In genomic region chr15:29822685-29823459, GRCh38 we compare ENCODE assay signal across 8 cellular contexts. TPM values are rescaled to one million over a fixed set of nuclear protein-coding genes. Genes with fewer than 3 reads are reported as not detected.
DNase-seq lines count a peak whose midpoint lies in the region; ATAC-seq and TF ChIP-seq lines count a peak whose summit lies in the region.

No MANE protein-coding gene starts in this region.

- ATAC-seq in foreskin keratinocyte, result peak; percentile 49
- no peak for ATAC-seq in natural killer cell treated with Interleukin-12 subunit alpha and Interleukin-12 subunit beta and Interleukin-15 and Interleukin-18, amount 100 ng/mL, for 72 hours

- no peak overlapping the region for H2AFZ ChIP-seq in OCI-LY7 (ENCODE audit: low read length)

- peaks cover 7% of the 10 kb centered on the region; the same call in 1 of the 2 replicates for H4K20me1 ChIP-seq in OCI-LY7 (ENCODE audit: insufficient read depth, low read length)

- H3K9me3 ChIP-seq in WERI-Rb-1 (ENCODE audit: severe bottlenecking) (no peaks in the 10 kb centered on the region), OCI-LY7 (ENCODE audit: low read length) (no peaks in the 10 kb centered on the region)

- H3K9me2 ChIP-seq in OCI-LY7 (ENCODE audit: insufficient read depth, low read length), result no peaks in the 10 kb centered on the region

- H3K27me3 ChIP-seq in H7 (ENCODE audit: control insufficient read depth, insufficient read depth, low read length), result peaks cover 4% of the 10 kb centered on the region; the same call in 1 of the 2 replicates
- H3K27me3 ChIP-seq in WERI-Rb-1 (ENCODE audit: insufficient read depth, low read depth, severe bottlenecking), result no peaks in the 10 kb centered on the region
- no peaks in the 10 kb centered on the region for H3K27me3 ChIP-seq in foreskin keratinocyte

- H3K4me2 ChIP-seq in OCI-LY7 (ENCODE audit: low read length), result no peak overlapping the region

- H3K4me3 Mint-ChIP-seq in natural killer cell treated with Interleukin-12 subunit alpha and Interleukin-12 subunit beta and Interleukin-15 and Interleukin-18, amount 100 ng/mL, for 72 hours, result peak overlapping the region; percentile 35

- POLR2A ChIA-PET in AG04449 (lab: Yijun Ruan, JAX) (interaction anchor here (0.8 to 1.1 kb wide), 2 partner anchors 12 to 13 kb away, joined by 3 read pairs; no protein-coding TSS in a partner anchor), OCI-LY7 (lab: Charles Lee) (no interaction called here)

- peaks cover 14 to 18% of the 10 kb centered on the region in 2 donors for H3K4me1 Mint-ChIP-seq in natural killer cell treated with Interleukin-12 subunit alpha and Interleukin-12 subunit beta and Interleukin-15 and Interleukin-18, amount 100 ng/mL, for 72 hours (ENCODE audit: low read depth in 2 of 2)

- H3K4me3 ChIP-seq in AG04449 (ENCODE audit: low read depth, low read length) (peak overlapping the region; percentile 75), H7 (ENCODE audit: insufficient read depth, low read depth, low read length) (peak overlapping the region; percentile 77), WERI-Rb-1 (ENCODE audit: low read depth, low read length) (peak overlapping the region; percentile 57), OCI-LY7 (ENCODE audit: low read depth, low read length, poor library complexity, severe bottlenecking) (no peak overlapping the region)

- H3K79me2 ChIP-seq in OCI-LY7 (ENCODE audit: insufficient read depth, low read depth, low read length), result no peaks in the 10 kb centered on the region

- CTCF ChIA-PET in AG04449 (lab: Yijun Ruan, JAX), result interaction anchor here (1.2 kb wide), 1 partner anchor 103 kb away, joined by 5 read pairs; no protein-coding TSS in a partner anchor
- CTCF ChIA-PET in OCI-LY7 (lab: Charles Lee; ENCODE audit: unreplicated experiment), result no interaction called here

- H3K27ac ChIP-seq in WERI-Rb-1 (peak overlapping the region; percentile 96), foreskin keratinocyte (no peak overlapping the region), OCI-LY7 (ENCODE audit: low read depth, low read length, poor library complexity, severe bottlenecking) (no peak overlapping the region)

- intact Hi-C loops in OCI-LY7 (cut with micrococcal nuclease; ENCODE audit: unreplicated experiment), result no loop called here

- DNase-seq in AG04449 (ENCODE audit: low read depth, low spot score), result peak; percentile 36
- DNase-seq in H7, result peak; percentile 37
- DNase-seq in WERI-Rb-1, result no peak
- DNase-seq in foreskin keratinocyte, result peak in 1 of 2 donors; percentile 72
- no peak for DNase-seq in natural killer cell treated with Interleukin-12 subunit alpha and Interleukin-12 subunit beta and Interleukin-15 and Interleukin-18, amount 100 ng/mL, for 72 hours (ENCODE audit: low spot score)
- DNase-seq in OCI-LY7 (ENCODE audit: low spot score), result no peak
- no peak for DNase-seq in DMS79 treated with DMSO at 0.1 percent for 48 hours (lab: John Stamatoyannopoulos, UW)
- DNase-seq in NCI-H128 (lab: John Stamatoyannopoulos, UW; ENCODE audit: unreplicated experiment), result no peak

- H3K36me3 ChIP-seq in H7 (replicated peaks; ENCODE audit: control insufficient read depth, insufficient read depth, low read length) (no peaks in the 10 kb centered on the region), WERI-Rb-1 (peaks cover 2% of the 10 kb centered on the region), OCI-LY7 (ENCODE audit: insufficient read depth, low read length) (no peaks in the 10 kb centered on the region)

- H3K27ac Mint-ChIP-seq in natural killer cell treated with Interleukin-12 subunit alpha and Interleukin-12 subunit beta and Interleukin-15 and Interleukin-18, amount 100 ng/mL, for 72 hours, result no peak overlapping the region

- peaks cover 7% of the 10 kb centered on the region for H3K36me3 Mint-ChIP-seq in natural killer cell treated with Interleukin-12 subunit alpha and Interleukin-12 subunit beta and Interleukin-15 and Interleukin-18, amount 100 ng/mL, for 72 hours

- H3K9me3 Mint-ChIP-seq in natural killer cell treated with Interleukin-12 subunit alpha and Interleukin-12 subunit beta and Interleukin-15 and Interleukin-18, amount 100 ng/mL, for 72 hours, result peaks cover 5% of the 10 kb centered on the region

- H3K4me1 ChIP-seq in foreskin keratinocyte (peaks cover 23% of the 10 kb centered on the region), OCI-LY7 (ENCODE audit: insufficient read depth, low read length, poor library complexity, severe bottlenecking) (peaks cover 15% of the 10 kb centered on the region)

- H3K27me3 Mint-ChIP-seq in natural killer cell treated with Interleukin-12 subunit alpha and Interleukin-12 subunit beta and Interleukin-15 and Interleukin-18, amount 100 ng/mL, for 72 hours, result peaks cover 18 to 48% of the 10 kb centered on the region in 2 donors

- no TSS peak for BruUV-seq in OCI-LY7 (replicated peaks; lab: Mats Ljungman, UMichigan)

- TF ChIP-seq CTCF in AG04449 (IDR thresholded peaks at IDR 0.05; ENCODE audit: insufficient read depth, low read length, missing control alignments) (no peak), WERI-Rb-1 (IDR thresholded peaks at IDR 0.05; ENCODE audit: low read depth, low read length) (no peak), foreskin keratinocyte (conservative IDR thresholded peaks at IDR 0.05) (no peak), OCI-LY7 (conservative IDR thresholded peaks at IDR 0.05; ENCODE audit: low read length) (no peak)

RNA-seq across cellular contexts. Expression of gene TJP1, which starts 0.6 kb away (rescaled TPM):
- 43.5 and 57.2 TPM in 2 replicates for total RNA-seq in H7 (2014; rRNA removed; shearing (Covaris generic))
- 94.0 and 98.3 TPM in 2 replicates for total RNA-seq in foreskin keratinocyte
- polyA plus RNA-seq in foreskin keratinocyte, result 13.8 and 17.6 TPM in 2 replicates
- total RNA-seq in natural killer cell treated with Interleukin-12 subunit alpha and Interleukin-12 subunit beta and Interleukin-15 and Interleukin-18, amount 100 ng/mL, for 72 hours, result under 1 TPM in 1 of 2 donors, not detected in 1; 0.14 TPM
- total RNA-seq in OCI-LY7 (2014; rRNA removed; shearing (Covaris generic)), result 0.19 and 0.82 TPM in 2 replicates
- 0.06 and 0.32 TPM in 2 replicates for total RNA-seq in OCI-LY7 (2022)

Comparison
In these comparisons a context has a peak if more than half of its experiments do, and no peak if none do; other contexts are left out.
1. DNase-seq: peak in AG04449 (single experiment) and H7 (single experiment); none in WERI-Rb-1 (single experiment), natural killer cell treated with Interleukin-12 subunit alpha and Interleukin-12 subunit beta and Interleukin-15 and Interleukin-18, amount 100 ng/mL, for 72 hours (single experiment), OCI-LY7 (single experiment), DMS79 treated with DMSO at 0.1 percent for 48 hours (single experiment) and NCI-H128 (single experiment).
2. RNA of gene TJP1, which starts 0.6 kb away (total RNA-seq): 94.0 to 98.3 TPM in foreskin keratinocyte and 43.5 to 57.2 TPM in H7; 0.06 to 0.82 TPM in OCI-LY7 and 0.14 TPM in natural killer cell treated with Interleukin-12 subunit alpha and Interleukin-12 subunit beta and Interleukin-15 and Interleukin-18, amount 100 ng/mL, for 72 hours; every median in the first group is over 10 times any median in the second.